In the genomic region with DNA sequence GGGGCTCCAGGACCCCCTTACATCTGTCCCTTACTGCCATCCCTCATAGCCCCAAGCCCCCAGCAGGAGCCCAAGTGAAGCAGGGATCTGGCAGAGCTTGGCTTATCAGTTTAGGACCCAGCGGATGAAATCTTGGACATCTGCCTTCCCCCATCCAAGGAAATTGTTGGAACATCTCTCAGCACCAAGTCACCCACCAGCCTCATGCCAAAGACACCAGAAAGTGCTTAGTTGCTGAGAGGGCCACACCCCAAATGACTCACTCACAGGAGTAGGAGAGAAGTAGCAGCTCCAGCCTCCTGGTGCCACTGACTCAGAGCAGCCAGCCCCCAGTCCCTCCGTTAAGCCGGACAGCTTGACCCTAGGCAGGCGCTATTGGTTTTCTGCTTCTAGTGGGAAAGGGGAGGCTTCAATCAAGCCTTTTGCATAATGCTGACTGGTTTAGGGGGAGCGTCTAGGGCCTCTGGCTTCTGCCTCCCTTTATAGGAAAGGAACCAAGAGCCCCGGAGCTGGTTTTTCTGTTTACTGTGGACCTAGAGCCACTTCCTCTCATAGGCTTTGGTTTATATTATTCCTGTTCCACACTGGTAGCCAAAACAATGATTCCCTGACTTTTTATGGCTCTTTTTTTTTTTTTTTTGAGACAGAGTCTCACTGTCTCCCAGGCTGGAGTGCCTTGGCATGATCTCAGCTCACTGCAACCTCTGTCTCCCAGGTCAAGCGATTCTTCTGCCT, we compare ENCODE assay signal across 1 cellular context.
TF ChIP-seq lines count a peak whose summit lies in the region.

No MANE protein-coding gene starts in this region.

TF ChIP-seq in HEK293, 187 proteins besides CTCF, POLR2A, EP300 and RAD21 (continued from another document):
- TF ChIP-seq SP7 (tag by site-specific recombination; IDR thresholded peaks at IDR 0.05) (peak; percentile 79), ZNF660 (tag by site-specific recombination; IDR thresholded peaks at IDR 0.05) (peak; percentile 89), ZFP37 (tag by site-specific recombination; IDR thresholded peaks at IDR 0.05) (peak; percentile 57; the same call in 1 of the 2 replicates), GLIS2 (tag by site-specific recombination; IDR thresholded peaks at IDR 0.05) (peak; percentile 43), ZBTB48 (tag by site-specific recombination; IDR thresholded peaks at IDR 0.05) (0 out of 2 replicates have a peak, but pooled peaks have one; percentile 11), ZSCAN23 (tag by site-specific recombination; IDR thresholded peaks at IDR 0.05) (0 out of 2 replicates have a peak, but pooled peaks have one; percentile 19), ZFHX2 (tag by site-specific recombination; conservative IDR thresholded peaks at IDR 0.05) (no peak), KLF8 (tag by site-specific recombination; IDR thresholded peaks at IDR 0.05) (peak; percentile 65; the same call in 1 of the 2 replicates), KLF16 (tag by site-specific recombination; IDR thresholded peaks at IDR 0.05) (peak; percentile 47; the same call in 1 of the 2 replicates), ZBTB21 (tag by site-specific recombination; IDR thresholded peaks at IDR 0.05) (no peak), ZNF223 (tag by site-specific recombination; IDR thresholded peaks at IDR 0.05) (no peak), ZNF292 (tag by site-specific recombination; IDR thresholded peaks at IDR 0.05; ENCODE audit: borderline replicate concordance, low read depth) (no peak), ZNF341 (tag by site-specific recombination; IDR thresholded peaks at IDR 0.05; ENCODE audit: low read depth) (peak; percentile 58), PRDM1 (tag by site-specific recombination; IDR thresholded peaks at IDR 0.05) (peak; percentile 58; the same call in 1 of the 2 replicates), ZNF175 (tag by site-specific recombination; IDR thresholded peaks at IDR 0.05) (no peak), ZBTB8A (tag by site-specific recombination; IDR thresholded peaks at IDR 0.05) (no peak), ZNF501 (tag by site-specific recombination; IDR thresholded peaks at IDR 0.05) (no peak)
- TF ChIP-seq, protein P1, sequence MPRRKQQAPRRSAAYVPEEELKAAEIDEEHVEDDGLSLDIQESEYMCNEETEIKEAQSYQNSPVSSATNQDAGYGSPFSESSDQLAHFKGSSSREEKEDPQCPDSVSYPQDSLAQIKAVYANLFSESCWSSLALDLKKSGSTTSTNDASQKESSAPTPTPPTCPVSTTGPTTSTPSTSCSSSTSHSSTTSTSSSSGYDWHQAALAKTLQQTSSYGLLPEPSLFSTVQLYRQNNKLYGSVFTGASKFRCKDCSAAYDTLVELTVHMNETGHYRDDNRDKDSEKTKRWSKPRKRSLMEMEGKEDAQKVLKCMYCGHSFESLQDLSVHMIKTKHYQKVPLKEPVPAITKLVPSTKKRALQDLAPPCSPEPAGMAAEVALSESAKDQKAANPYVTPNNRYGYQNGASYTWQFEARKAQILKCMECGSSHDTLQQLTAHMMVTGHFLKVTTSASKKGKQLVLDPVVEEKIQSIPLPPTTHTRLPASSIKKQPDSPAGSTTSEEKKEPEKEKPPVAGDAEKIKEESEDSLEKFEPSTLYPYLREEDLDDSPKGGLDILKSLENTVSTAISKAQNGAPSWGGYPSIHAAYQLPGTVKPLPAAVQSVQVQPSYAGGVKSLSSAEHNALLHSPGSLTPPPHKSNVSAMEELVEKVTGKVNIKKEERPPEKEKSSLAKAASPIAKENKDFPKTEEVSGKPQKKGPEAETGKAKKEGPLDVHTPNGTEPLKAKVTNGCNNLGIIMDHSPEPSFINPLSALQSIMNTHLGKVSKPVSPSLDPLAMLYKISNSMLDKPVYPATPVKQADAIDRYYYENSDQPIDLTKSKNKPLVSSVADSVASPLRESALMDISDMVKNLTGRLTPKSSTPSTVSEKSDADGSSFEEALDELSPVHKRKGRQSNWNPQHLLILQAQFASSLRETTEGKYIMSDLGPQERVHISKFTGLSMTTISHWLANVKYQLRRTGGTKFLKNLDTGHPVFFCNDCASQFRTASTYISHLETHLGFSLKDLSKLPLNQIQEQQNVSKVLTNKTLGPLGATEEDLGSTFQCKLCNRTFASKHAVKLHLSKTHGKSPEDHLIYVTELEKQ (tag by site-specific recombination; IDR thresholded peaks at IDR 0.05; ENCODE audit: borderline replicate concordance): no peak
- TF ChIP-seq, protein P2, sequence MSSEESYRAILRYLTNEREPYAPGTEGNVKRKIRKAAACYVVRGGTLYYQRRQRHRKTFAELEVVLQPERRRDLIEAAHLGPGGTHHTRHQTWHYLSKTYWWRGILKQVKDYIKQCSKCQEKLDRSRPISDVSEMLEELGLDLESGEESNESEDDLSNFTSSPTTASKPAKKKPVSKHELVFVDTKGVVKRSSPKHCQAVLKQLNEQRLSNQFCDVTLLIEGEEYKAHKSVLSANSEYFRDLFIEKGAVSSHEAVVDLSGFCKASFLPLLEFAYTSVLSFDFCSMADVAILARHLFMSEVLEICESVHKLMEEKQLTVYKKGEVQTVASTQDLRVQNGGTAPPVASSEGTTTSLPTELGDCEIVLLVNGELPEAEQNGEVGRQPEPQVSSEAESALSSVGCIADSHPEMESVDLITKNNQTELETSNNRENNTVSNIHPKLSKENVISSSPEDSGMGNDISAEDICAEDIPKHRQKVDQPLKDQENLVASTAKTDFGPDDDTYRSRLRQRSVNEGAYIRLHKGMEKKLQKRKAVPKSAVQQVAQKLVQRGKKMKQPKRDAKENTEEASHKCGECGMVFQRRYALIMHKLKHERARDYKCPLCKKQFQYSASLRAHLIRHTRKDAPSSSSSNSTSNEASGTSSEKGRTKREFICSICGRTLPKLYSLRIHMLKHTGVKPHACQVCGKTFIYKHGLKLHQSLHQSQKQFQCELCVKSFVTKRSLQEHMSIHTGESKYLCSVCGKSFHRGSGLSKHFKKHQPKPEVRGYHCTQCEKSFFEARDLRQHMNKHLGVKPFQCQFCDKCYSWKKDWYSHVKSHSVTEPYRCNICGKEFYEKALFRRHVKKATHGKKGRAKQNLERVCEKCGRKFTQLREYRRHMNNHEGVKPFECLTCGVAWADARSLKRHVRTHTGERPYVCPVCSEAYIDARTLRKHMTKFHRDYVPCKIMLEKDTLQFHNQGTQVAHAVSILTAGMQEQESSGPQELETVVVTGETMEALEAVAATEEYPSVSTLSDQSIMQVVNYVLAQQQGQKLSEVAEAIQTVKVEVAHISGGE (tag by site-specific recombination; conservative IDR thresholded peaks at IDR 0.05; ENCODE audit: low read depth): no peak
- TF ChIP-seq, protein P3, sequence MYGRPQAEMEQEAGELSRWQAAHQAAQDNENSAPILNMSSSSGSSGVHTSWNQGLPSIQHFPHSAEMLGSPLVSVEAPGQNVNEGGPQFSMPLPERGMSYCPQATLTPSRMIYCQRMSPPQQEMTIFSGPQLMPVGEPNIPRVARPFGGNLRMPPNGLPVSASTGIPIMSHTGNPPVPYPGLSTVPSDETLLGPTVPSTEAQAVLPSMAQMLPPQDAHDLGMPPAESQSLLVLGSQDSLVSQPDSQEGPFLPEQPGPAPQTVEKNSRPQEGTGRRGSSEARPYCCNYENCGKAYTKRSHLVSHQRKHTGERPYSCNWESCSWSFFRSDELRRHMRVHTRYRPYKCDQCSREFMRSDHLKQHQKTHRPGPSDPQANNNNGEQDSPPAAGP (tag by site-specific recombination; IDR thresholded peaks at IDR 0.05): peak; percentile 73
- TF ChIP-seq, protein P4, sequence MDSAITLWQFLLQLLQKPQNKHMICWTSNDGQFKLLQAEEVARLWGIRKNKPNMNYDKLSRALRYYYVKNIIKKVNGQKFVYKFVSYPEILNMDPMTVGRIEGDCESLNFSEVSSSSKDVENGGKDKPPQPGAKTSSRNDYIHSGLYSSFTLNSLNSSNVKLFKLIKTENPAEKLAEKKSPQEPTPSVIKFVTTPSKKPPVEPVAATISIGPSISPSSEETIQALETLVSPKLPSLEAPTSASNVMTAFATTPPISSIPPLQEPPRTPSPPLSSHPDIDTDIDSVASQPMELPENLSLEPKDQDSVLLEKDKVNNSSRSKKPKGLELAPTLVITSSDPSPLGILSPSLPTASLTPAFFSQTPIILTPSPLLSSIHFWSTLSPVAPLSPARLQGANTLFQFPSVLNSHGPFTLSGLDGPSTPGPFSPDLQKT (IDR thresholded peaks at IDR 0.05; ENCODE audit: borderline replicate concordance, low read depth, low read length): no peak
- TF ChIP-seq, protein P5, sequence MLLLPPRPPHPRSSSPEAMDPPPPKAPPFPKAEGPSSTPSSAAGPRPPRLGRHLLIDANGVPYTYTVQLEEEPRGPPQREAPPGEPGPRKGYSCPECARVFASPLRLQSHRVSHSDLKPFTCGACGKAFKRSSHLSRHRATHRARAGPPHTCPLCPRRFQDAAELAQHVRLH (tag by site-specific recombination; IDR thresholded peaks at IDR 0.05): no peak
- TF ChIP-seq, protein P6, sequence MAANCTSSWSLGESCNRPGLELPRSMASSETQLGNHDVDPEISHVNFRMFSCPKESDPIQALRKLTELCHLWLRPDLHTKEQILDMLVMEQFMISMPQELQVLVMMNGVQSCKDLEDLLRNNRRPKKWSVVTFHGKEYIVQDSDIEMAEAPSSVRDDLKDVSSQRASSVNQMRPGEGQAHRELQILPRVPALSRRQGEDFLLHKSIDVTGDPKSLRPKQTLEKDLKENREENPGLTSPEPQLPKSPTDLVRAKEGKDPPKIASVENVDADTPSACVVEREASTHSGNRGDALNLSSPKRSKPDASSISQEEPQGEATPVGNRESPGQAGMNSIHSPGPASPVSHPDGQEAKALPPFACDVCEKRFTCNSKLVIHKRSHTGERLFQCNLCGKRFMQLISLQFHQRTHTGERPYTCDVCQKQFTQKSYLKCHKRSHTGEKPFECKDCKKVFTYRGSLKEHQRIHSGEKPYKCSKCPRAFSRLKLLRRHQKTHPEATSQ (tag by site-specific recombination; IDR thresholded peaks at IDR 0.05): no peak
- TF ChIP-seq, protein P7, sequence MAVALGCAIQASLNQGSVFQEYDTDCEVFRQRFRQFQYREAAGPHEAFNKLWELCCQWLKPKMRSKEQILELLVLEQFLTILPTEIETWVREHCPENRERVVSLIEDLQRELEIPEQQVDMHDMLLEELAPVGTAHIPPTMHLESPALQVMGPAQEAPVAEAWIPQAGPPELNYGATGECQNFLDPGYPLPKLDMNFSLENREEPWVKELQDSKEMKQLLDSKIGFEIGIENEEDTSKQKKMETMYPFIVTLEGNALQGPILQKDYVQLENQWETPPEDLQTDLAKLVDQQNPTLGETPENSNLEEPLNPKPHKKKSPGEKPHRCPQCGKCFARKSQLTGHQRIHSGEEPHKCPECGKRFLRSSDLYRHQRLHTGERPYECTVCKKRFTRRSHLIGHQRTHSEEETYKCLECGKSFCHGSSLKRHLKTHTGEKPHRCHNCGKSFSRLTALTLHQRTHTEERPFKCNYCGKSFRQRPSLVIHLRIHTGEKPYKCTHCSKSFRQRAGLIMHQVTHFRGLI (tag by site-specific recombination; IDR thresholded peaks at IDR 0.05): no peak
- TF ChIP-seq, protein P8, sequence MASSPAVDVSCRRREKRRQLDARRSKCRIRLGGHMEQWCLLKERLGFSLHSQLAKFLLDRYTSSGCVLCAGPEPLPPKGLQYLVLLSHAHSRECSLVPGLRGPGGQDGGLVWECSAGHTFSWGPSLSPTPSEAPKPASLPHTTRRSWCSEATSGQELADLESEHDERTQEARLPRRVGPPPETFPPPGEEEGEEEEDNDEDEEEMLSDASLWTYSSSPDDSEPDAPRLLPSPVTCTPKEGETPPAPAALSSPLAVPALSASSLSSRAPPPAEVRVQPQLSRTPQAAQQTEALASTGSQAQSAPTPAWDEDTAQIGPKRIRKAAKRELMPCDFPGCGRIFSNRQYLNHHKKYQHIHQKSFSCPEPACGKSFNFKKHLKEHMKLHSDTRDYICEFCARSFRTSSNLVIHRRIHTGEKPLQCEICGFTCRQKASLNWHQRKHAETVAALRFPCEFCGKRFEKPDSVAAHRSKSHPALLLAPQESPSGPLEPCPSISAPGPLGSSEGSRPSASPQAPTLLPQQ (tag by site-specific recombination; IDR thresholded peaks at IDR 0.05): 0 out of 2 replicates have a peak, but pooled peaks have one; percentile 29
